ENCODE assay signal across 19 cellular contexts in genomic region chr11:87832216-87832615, GRCh38.
"Had no signal": no experiment of that assay in that cellular context is flagged by ENCODE, and none has a peak within 500 bp of the region (broad histone marks: within the 10 kb centered on the region; RNA-seq: fewer than 3 reads in every experiment).

No MANE protein-coding gene starts in this region.

- H3K4me3 ChIP-seq: cardiac muscle cell had no signal

- DNase-seq: activated CD4-positive, alpha-beta memory T cell treated with anti-CD3 and anti-CD28 coated beads, Interleukin-2, amount 10 ng/mL, durations not matched to agents 7 days and 5 days; activated CD4-positive, alpha-beta T cell treated with anti-CD3 and anti-CD28 coated beads, Interleukin-2, amount 50 U/mL, for 1 hour; activated CD4-positive, CD25-positive, alpha-beta regulatory T cell; activated gamma-delta T cell; activated naive CD4-positive, alpha-beta T cell treated with anti-CD3 and anti-CD28 coated beads for 36 hours; activated T-cell treated with anti-CD3 and anti-CD28 coated beads for 4 hours; activated T-cell treated with anti-CD3 and anti-CD28 coated beads, Interleukin-2, amount 50 U/mL, for 48 hours; amygdala; KG1; NCI-H1048; NCI-H146; NCI-H1930; NCI-H2107; NCI-H524; SHP77 treated with DMSO at 0.1 percent for 48 hours; T-helper 17 cell; T-helper 9 cell had no signal

- ATAC-seq: activated T-helper 17 cell treated with anti-CD3 and anti-CD28 coated beads, Interleukin-2, amount 50 U/mL, for 72 hours; T-helper 17 cell had no signal
